ENCODE assay signal across 10 cellular contexts in the genomic region with DNA sequence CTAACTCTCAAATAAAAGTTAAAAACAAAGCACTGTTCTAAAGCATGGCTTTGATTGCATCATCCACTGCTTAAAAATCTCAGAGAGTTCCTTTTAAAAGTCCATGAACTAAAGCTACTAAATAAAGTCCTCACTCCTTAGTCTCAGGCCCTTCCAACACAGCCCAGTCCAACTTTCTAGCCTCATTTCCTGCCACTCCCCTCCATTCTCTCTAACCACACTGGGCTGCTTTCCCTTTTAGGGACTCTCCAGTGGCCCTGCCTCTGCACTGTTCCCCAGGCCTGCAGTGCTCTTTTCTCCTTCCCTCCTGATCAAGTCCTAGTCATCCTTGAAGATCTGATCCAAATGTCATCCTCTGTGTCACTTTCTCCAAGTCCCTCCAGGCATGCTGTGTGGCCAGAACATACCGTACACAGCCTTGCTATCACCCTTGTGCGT. TPM values are rescaled to one million over a fixed set of nuclear protein-coding genes. Genes with fewer than 3 reads are reported as not detected.
A peak's percentile ranks its signal among the peaks of the same experiment; 100 is the strongest.
DNase-seq lines count a peak whose midpoint lies in the region; FAIRE-seq and TF ChIP-seq lines count a peak whose summit lies in the region.
"Had no signal": no experiment of that assay in that cellular context is flagged by ENCODE, and none has a peak within 500 bp of the region (broad histone marks: within the 10 kb centered on the region; RNA-seq: fewer than 3 reads in every experiment).

No MANE protein-coding gene starts in this region.

- H3K27ac ChIP-seq in neuronal stem cell (replicated peaks; ENCODE audit: low read length) = no peak overlapping the region
- peak overlapping the region in 1 of 4 donors; percentile 55 for H3K27ac ChIP-seq in esophagus squamous epithelium

- H2AK5ac ChIP-seq in neuronal stem cell (ENCODE audit: low read depth, low read length) = no peak overlapping the region

- H3K27me3 ChIP-seq in neuronal stem cell (ENCODE audit: control insufficient read depth in 3 of 3, insufficient read depth in 3 of 3, low read depth in 1 of 3, low read length in 3 of 3) (no peaks in the 10 kb centered on the region), esophagus squamous epithelium (no peaks in the 10 kb centered on the region)

- TF ChIP-seq CTCF in esophagus squamous epithelium (IDR thresholded peaks at IDR 0.05) = no peak

- no peak overlapping the region for H2BK120ac ChIP-seq in neuronal stem cell (ENCODE audit: low read depth, low read length)

- no peaks in the 10 kb centered on the region for H3K79me1 ChIP-seq in neuronal stem cell (ENCODE audit: low read depth, low read length)

- TF ChIP-seq POLR2A in erythroblast (IDR thresholded peaks at IDR 0.05; ENCODE audit: low read length) (no peak), esophagus squamous epithelium (IDR thresholded peaks at IDR 0.05) (no peak)

- H3K18ac ChIP-seq in neuronal stem cell (ENCODE audit: low read length) = no peak overlapping the region

- H3K9me3 ChIP-seq in neuronal stem cell (replicated peaks in 1 of 2; ENCODE audit: control insufficient read depth in 2 of 2, insufficient read depth in 1 of 2, low read depth in 1 of 2, low read length in 2 of 2) (no peaks in the 10 kb centered on the region), esophagus squamous epithelium (no peaks in the 10 kb centered on the region)

- H3K14ac ChIP-seq in neuronal stem cell (ENCODE audit: low read length) = no peak overlapping the region

- no peak overlapping the region for H2AFZ ChIP-seq in neuronal stem cell (ENCODE audit: low read length)

- H3K4ac ChIP-seq in neuronal stem cell (ENCODE audit: low read length) = peak overlapping the region; percentile 54

- H3K36me3 ChIP-seq in neuronal stem cell (replicated peaks in 1 of 2; ENCODE audit: control insufficient read depth in 2 of 2, insufficient read depth in 2 of 2, low read length in 2 of 2) (no peaks in the 10 kb centered on the region), esophagus squamous epithelium (no peaks in the 10 kb centered on the region)

- H4K8ac ChIP-seq in neuronal stem cell (ENCODE audit: low read depth, low read length) = no peak overlapping the region

- H3K9ac ChIP-seq in neuronal stem cell (ENCODE audit: low read depth, low read length, poor library complexity) = peak overlapping the region; percentile 60

- no peak overlapping the region for H3K4me2 ChIP-seq in neuronal stem cell (ENCODE audit: insufficient read depth, low read length, poor library complexity, severe bottlenecking)

- H3K4me1 ChIP-seq in neuronal stem cell (ENCODE audit: control insufficient read depth in 2 of 2, insufficient read depth in 1 of 2, low read depth in 1 of 2, low read length in 2 of 2) (peaks cover 0 to 2% of the 10 kb centered on the region in 2 donors), esophagus squamous epithelium (peaks cover 0 to 4% (median 0%) of the 10 kb centered on the region in 3 donors)

- H3K4me3 ChIP-seq in neuronal stem cell (ENCODE audit: low read length in 2 of 2) (no peak overlapping the region), esophagus squamous epithelium (no peak overlapping the region)

- peak; percentile 61 for DNase-seq in EL
- peak; percentile 41 for DNase-seq in RCC 7860 (ENCODE audit: low spot score)
- peak; percentile 19 for DNase-seq in fibroblast of gingiva (ENCODE audit: low read depth)
- no peak for DNase-seq in neuronal stem cell (ENCODE audit: low spot score)
- no peak for DNase-seq in erythroblast (lab: John Stamatoyannopoulos, UW)
- no peak for DNase-seq in NCI-H2227 treated with DMSO at 0.1 percent for 48 hours (lab: John Stamatoyannopoulos, UW)
- no peak for DNase-seq in activated CD4-positive, CD25-positive, alpha-beta regulatory T cell treated with anti-CD3 and anti-CD28 coated beads, Interleukin-2, amount 50 U/mL, for 72 hours
- DNase-seq in esophagus squamous epithelium (lab: John Stamatoyannopoulos, UW) = no peak
- DNase-seq: dermis blood vessel endothelial cell, MV-4-11 had no signal

- no peak overlapping the region for H4K91ac ChIP-seq in neuronal stem cell (ENCODE audit: low read depth, low read length, poor library complexity)

- no peak overlapping the region for H2BK15ac ChIP-seq in neuronal stem cell (ENCODE audit: low read length)

- WGBS in neuronal stem cell (ENCODE audit: extremely low coverage in 2 of 2, insufficient read length in 2 of 2, insufficient replicate concordance in 1 of 2), 2 donors = no CpG with 5 or more reads among the region's 2 CpGs
- WGBS in esophagus squamous epithelium, 2 donors = 85 to 92% methylated on average over 2 of the region's 2 CpGs

- intact Hi-C loops in esophagus squamous epithelium (cut with DNase I) = no loop called here

- FAIRE-seq in RCC 7860 (lab: Jason Lieb, UNC) = no peak

- no peak overlapping the region for H3K23ac ChIP-seq in neuronal stem cell (ENCODE audit: low read depth, low read length, poor library complexity)

- H2BK5ac ChIP-seq in neuronal stem cell (ENCODE audit: low read length) = no peak overlapping the region

- H2BK12ac ChIP-seq in neuronal stem cell (ENCODE audit: low read length) = no peak overlapping the region

RNA-seq across cellular contexts. Expression of gene PPP1R3C, which starts 56.9 kb away (rescaled TPM):
- 3.3 TPM for polyA plus RNA-seq in neuronal stem cell (2013, experiment 1 of 2)
- 3.4 TPM for polyA plus RNA-seq in neuronal stem cell (2013, experiment 2 of 2)
- 10 to 100 TPM in 3 of 4 donors, 1 to 10 TPM in 1; 8.8 to 70.8 (median 47.9) TPM for total RNA-seq in esophagus squamous epithelium

Comparison
In these comparisons a context has a peak if more than half of its experiments do, and no peak if none do; other contexts are left out.
1. DNase-seq: peak in EL (single experiment), RCC 7860 (single experiment) and fibroblast of gingiva (single experiment); none in neuronal stem cell (single experiment), erythroblast (0 of 2), NCI-H2227 treated with DMSO at 0.1 percent for 48 hours (single experiment), activated CD4-positive, CD25-positive, alpha-beta regulatory T cell treated with anti-CD3 and anti-CD28 coated beads, Interleukin-2, amount 50 U/mL, for 72 hours (single experiment) and esophagus squamous epithelium (single experiment).